Comparison of ENCODE assay signal across 1 cellular context in genomic region chr12:108128221-108129016, GRCh38.
TF ChIP-seq lines count a peak whose summit lies in the region.

No MANE protein-coding gene starts in this region.

TF ChIP-seq in WTC11, 78 proteins besides CTCF, POLR2A, EP300 and RAD21 (continued from another document):
- TF ChIP-seq, protein P1, sequence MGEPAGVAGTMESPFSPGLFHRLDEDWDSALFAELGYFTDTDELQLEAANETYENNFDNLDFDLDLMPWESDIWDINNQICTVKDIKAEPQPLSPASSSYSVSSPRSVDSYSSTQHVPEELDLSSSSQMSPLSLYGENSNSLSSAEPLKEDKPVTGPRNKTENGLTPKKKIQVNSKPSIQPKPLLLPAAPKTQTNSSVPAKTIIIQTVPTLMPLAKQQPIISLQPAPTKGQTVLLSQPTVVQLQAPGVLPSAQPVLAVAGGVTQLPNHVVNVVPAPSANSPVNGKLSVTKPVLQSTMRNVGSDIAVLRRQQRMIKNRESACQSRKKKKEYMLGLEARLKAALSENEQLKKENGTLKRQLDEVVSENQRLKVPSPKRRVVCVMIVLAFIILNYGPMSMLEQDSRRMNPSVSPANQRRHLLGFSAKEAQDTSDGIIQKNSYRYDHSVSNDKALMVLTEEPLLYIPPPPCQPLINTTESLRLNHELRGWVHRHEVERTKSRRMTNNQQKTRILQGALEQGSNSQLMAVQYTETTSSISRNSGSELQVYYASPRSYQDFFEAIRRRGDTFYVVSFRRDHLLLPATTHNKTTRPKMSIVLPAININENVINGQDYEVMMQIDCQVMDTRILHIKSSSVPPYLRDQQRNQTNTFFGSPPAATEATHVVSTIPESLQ (CRISPR knock-in tag; IDR thresholded peaks at IDR 0.05), result no peak
- TF ChIP-seq, protein P2, sequence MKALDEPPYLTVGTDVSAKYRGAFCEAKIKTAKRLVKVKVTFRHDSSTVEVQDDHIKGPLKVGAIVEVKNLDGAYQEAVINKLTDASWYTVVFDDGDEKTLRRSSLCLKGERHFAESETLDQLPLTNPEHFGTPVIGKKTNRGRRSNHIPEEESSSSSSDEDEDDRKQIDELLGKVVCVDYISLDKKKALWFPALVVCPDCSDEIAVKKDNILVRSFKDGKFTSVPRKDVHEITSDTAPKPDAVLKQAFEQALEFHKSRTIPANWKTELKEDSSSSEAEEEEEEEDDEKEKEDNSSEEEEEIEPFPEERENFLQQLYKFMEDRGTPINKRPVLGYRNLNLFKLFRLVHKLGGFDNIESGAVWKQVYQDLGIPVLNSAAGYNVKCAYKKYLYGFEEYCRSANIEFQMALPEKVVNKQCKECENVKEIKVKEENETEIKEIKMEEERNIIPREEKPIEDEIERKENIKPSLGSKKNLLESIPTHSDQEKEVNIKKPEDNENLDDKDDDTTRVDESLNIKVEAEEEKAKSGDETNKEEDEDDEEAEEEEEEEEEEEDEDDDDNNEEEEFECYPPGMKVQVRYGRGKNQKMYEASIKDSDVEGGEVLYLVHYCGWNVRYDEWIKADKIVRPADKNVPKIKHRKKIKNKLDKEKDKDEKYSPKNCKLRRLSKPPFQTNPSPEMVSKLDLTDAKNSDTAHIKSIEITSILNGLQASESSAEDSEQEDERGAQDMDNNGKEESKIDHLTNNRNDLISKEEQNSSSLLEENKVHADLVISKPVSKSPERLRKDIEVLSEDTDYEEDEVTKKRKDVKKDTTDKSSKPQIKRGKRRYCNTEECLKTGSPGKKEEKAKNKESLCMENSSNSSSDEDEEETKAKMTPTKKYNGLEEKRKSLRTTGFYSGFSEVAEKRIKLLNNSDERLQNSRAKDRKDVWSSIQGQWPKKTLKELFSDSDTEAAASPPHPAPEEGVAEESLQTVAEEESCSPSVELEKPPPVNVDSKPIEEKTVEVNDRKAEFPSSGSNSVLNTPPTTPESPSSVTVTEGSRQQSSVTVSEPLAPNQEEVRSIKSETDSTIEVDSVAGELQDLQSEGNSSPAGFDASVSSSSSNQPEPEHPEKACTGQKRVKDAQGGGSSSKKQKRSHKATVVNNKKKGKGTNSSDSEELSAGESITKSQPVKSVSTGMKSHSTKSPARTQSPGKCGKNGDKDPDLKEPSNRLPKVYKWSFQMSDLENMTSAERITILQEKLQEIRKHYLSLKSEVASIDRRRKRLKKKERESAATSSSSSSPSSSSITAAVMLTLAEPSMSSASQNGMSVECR (CRISPR knock-in tag; IDR thresholded peaks at IDR 0.05; ENCODE audit: borderline replicate concordance), result no peak
- no peak for TF ChIP-seq OVOL2 (CRISPR knock-in tag; IDR thresholded peaks at IDR 0.05; ENCODE audit: borderline replicate concordance)
- TF ChIP-seq, protein P3, sequence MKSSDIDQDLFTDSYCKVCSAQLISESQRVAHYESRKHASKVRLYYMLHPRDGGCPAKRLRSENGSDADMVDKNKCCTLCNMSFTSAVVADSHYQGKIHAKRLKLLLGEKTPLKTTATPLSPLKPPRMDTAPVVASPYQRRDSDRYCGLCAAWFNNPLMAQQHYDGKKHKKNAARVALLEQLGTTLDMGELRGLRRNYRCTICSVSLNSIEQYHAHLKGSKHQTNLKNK (CRISPR knock-in tag; IDR thresholded peaks at IDR 0.05), result no peak
